26 cellular contexts compared by ENCODE assay signal in genomic region chr7:34567906-34568305, GRCh38.
"Had no signal": no experiment of that assay in that cellular context is flagged by ENCODE, and none has a peak within 500 bp of the region (broad histone marks: within the 10 kb centered on the region; RNA-seq: fewer than 3 reads in every experiment).

No MANE protein-coding gene starts in this region.

- H3K36me3 ChIP-seq: colonic mucosa, sigmoid colon, stomach, suprapubic skin, transverse colon had no signal

- H3K4me1 ChIP-seq: colonic mucosa, sigmoid colon, stomach, suprapubic skin, transverse colon had no signal

- H3K4me1 Mint-ChIP-seq: activated naive CD8-positive, alpha-beta T cell treated with anti-CD3 and anti-CD28 coated beads, Interleukin-2, amount 10 ng/mL, durations not matched to agents 7 days and 5 days had no signal

- H3K4me2 ChIP-seq: smooth muscle cell had no signal

- H3K27me3 Mint-ChIP-seq: activated naive CD8-positive, alpha-beta T cell treated with anti-CD3 and anti-CD28 coated beads, Interleukin-2, amount 10 ng/mL, durations not matched to agents 7 days and 5 days; effector memory CD8-positive, alpha-beta T cell; natural killer cell treated with Interleukin-12 subunit alpha and Interleukin-12 subunit beta and Interleukin-15 and Interleukin-18, amount 100 ng/mL, for 72 hours; progenitor cell of endocrine pancreas; stimulated activated memory B cell treated with anti-CD40 and anti-IgM and Interleukin-4, amounts not matched to agents 10 μg/mL and 1 μg/mL and 100 μg/mL, for 72 hours had no signal

- H3K27ac Mint-ChIP-seq: activated naive CD4-positive, alpha-beta T cell treated with anti-CD3 and anti-CD28 coated beads for 36 hours; activated naive CD8-positive, alpha-beta T cell treated with anti-CD3 and anti-CD28 coated beads, Interleukin-2, amount 10 ng/mL, durations not matched to agents 7 days and 5 days; activated T-cell treated with anti-CD3 and anti-CD28 coated beads, Interleukin-2, amount 50 U/mL, for 72 hours; effector memory CD8-positive, alpha-beta T cell; natural killer cell treated with Interleukin-12 subunit alpha and Interleukin-12 subunit beta and Interleukin-15 and Interleukin-18, amount 100 ng/mL, for 72 hours; progenitor cell of endocrine pancreas; stimulated activated memory B cell treated with anti-CD40 and anti-IgM and Interleukin-4, amounts not matched to agents 10 μg/mL and 1 μg/mL and 100 μg/mL, for 72 hours had no signal

- H3K4me3 Mint-ChIP-seq: activated naive CD4-positive, alpha-beta T cell treated with anti-CD3 and anti-CD28 coated beads for 36 hours; activated naive CD8-positive, alpha-beta T cell treated with anti-CD3 and anti-CD28 coated beads, Interleukin-2, amount 10 ng/mL, durations not matched to agents 7 days and 5 days; activated T-cell treated with anti-CD3 and anti-CD28 coated beads, Interleukin-2, amount 50 U/mL, for 72 hours; effector memory CD8-positive, alpha-beta T cell; natural killer cell treated with Interleukin-12 subunit alpha and Interleukin-12 subunit beta and Interleukin-15 and Interleukin-18, amount 100 ng/mL, for 72 hours; stimulated activated memory B cell treated with anti-CD40 and anti-IgM and Interleukin-4, amounts not matched to agents 10 μg/mL and 1 μg/mL and 100 μg/mL, for 72 hours had no signal

- H3K4me3 ChIP-seq: colonic mucosa, dorsolateral prefrontal cortex, sigmoid colon, smooth muscle cell, stomach, suprapubic skin, transverse colon had no signal

- DNase-seq: activated CD4-positive, alpha-beta T cell treated with anti-CD3 and anti-CD28 coated beads for 4 hours; activated CD4-positive, alpha-beta T cell treated with anti-CD3 and anti-CD28 coated beads, Interleukin-2, amount 50 U/mL, for 48 hours; activated CD4-positive, CD25-positive, alpha-beta regulatory T cell; activated effector memory CD4-positive, alpha-beta T cell treated with Interleukin-2 at 50 U/mL for 16 hours; activated naive CD4-positive, alpha-beta T cell treated with anti-CD3 and anti-CD28 coated beads for 36 hours; activated naive CD8-positive, alpha-beta T cell treated with anti-CD3 and anti-CD28 coated beads, Interleukin-2, amount 10 ng/mL, durations not matched to agents 7 days and 5 days; activated T-cell treated with anti-CD3 and anti-CD28 coated beads, Interleukin-2, amount 50 U/mL, for 72 hours; amniotic stem cell; colonic mucosa; dorsolateral prefrontal cortex; effector memory CD8-positive, alpha-beta T cell; foreskin melanocyte; hippocampal formation; left ventricle myocardium superior; mammary epithelial cell; midbrain; retina; sigmoid colon; stimulated activated CD4-positive, alpha-beta T cell treated with anti-CD3 and anti-CD28 coated beads, Interleukin-15, amount 100 ng/mL, for 24 hours; stomach; transverse colon had no signal

- H3K36me3 Mint-ChIP-seq: activated naive CD8-positive, alpha-beta T cell treated with anti-CD3 and anti-CD28 coated beads, Interleukin-2, amount 10 ng/mL, durations not matched to agents 7 days and 5 days; natural killer cell treated with Interleukin-12 subunit alpha and Interleukin-12 subunit beta and Interleukin-15 and Interleukin-18, amount 100 ng/mL, for 72 hours; stimulated activated memory B cell treated with anti-CD40 and anti-IgM and Interleukin-4, amounts not matched to agents 10 μg/mL and 1 μg/mL and 100 μg/mL, for 72 hours had no signal

- H3K9me3 ChIP-seq: colonic mucosa, sigmoid colon, suprapubic skin, transverse colon had no signal

- H3K27me3 ChIP-seq: colonic mucosa, dorsolateral prefrontal cortex, sigmoid colon, stomach, suprapubic skin, transverse colon had no signal

- H3K27ac ChIP-seq: colonic mucosa, dorsolateral prefrontal cortex, sigmoid colon, stomach, suprapubic skin, transverse colon had no signal
